In genomic region chr20:58219342-58219700, GRCh38 we compare ENCODE assay signal across 17 cellular contexts. TPM values are rescaled to one million over a fixed set of nuclear protein-coding genes. Genes with fewer than 3 reads are reported as not detected.
DNase-seq lines count a peak whose midpoint lies in the region; ATAC-seq, FAIRE-seq and TF ChIP-seq lines count a peak whose summit lies in the region.
"Had no signal": no experiment of that assay in that cellular context is flagged by ENCODE, and none has a peak within 500 bp of the region (broad histone marks: within the 10 kb centered on the region; RNA-seq: fewer than 3 reads in every experiment).

No MANE protein-coding gene starts in this region.

- DNase-seq in HepG2 (ENCODE audit: low spot score) (no peak), right lobe of liver (no peak), PC-9 (peak; percentile 26 to 75), cardiac fibroblast (ENCODE audit: low read depth in 2 of 2) (peak; percentile 24 to 78), Ammon's horn (ENCODE audit: low spot score) (no peak), OCI-M2 (lab: John Stamatoyannopoulos, UW; ENCODE audit: unreplicated experiment) (no peak)
- DNase-seq in activated T-cell treated with anti-CD3 and anti-CD28 coated beads, Interleukin-2, amount 50 U/mL, for 1 hour = no peak
- DNase-seq: KG1; mesendoderm; stimulated activated CD4-positive, alpha-beta T cell treated with anti-CD3 and anti-CD28 coated beads, Interleukin-2, amount 100 ng/mL, for 48 hours had no signal

- no peaks in the 10 kb centered on the region for H3K4me1 ChIP-seq in HepG2 (ENCODE audit: insufficient read depth, low read length)
- H3K4me1 ChIP-seq in right lobe of liver = peaks cover 0 to 4% (median 0%) of the 10 kb centered on the region in 4 donors
- 0 out of 2 replicates have a peak, but pooled peaks cover 6% of the 10 kb centered on the region for H3K4me1 ChIP-seq in PC-9 (replicated peaks; ENCODE audit: insufficient read depth)
- H3K4me1 ChIP-seq in skeletal muscle satellite cell (ENCODE audit: control insufficient read depth, insufficient read depth, low read length) = peaks cover 9% of the 10 kb centered on the region

- no peak for TF ChIP-seq RAD21 in HepG2 (CRISPR knock-in tag; IDR thresholded peaks at IDR 0.05)

- BruUV-seq in HepG2 (replicated peaks; lab: Mats Ljungman, UMichigan) = no TSS peak
- BruUV-seq in PC-9 (replicated peaks; lab: Mats Ljungman, UMichigan) = no TSS peak

- H3F3A ChIP-seq in PC-9 (ENCODE audit: insufficient read depth, low read depth) = peaks cover 9% of the 10 kb centered on the region; the same call in 1 of the 2 replicates

- H3K9me3 ChIP-seq in HepG2 (ENCODE audit: low read length) = peaks cover 19% of the 10 kb centered on the region
- H3K9me3 ChIP-seq in right lobe of liver = no peaks in the 10 kb centered on the region
- no peaks in the 10 kb centered on the region for H3K9me3 ChIP-seq in PC-9 (ENCODE audit: insufficient read depth, low read depth)
- H3K9me3 ChIP-seq in skeletal muscle satellite cell (replicated peaks; ENCODE audit: low read length) = no peaks in the 10 kb centered on the region

- H3K9ac ChIP-seq in HepG2 (ENCODE audit: insufficient read depth, low read depth, low read length) (no peak overlapping the region), skeletal muscle satellite cell (ENCODE audit: low read depth, low read length) (no peak overlapping the region)

- 15% methylated on average over 4 of the region's 4 CpGs for WGBS in HepG2 (ENCODE audit: low lambda C conversion rate)
- 64% methylated on average over 4 of the region's 4 CpGs for WGBS in right lobe of liver (ENCODE audit: insufficient coverage, low coverage, low lambda C conversion rate, missing lambda C conversion rate)

- no peak for FAIRE-seq in HepG2 (lab: Jason Lieb, UNC)
- FAIRE-seq: G401.6 had no signal

- H4K20me1 ChIP-seq in HepG2 (ENCODE audit: insufficient read depth, low read length) (no peaks in the 10 kb centered on the region), PC-9 (ENCODE audit: insufficient read depth) (no peaks in the 10 kb centered on the region)

- TF ChIP-seq POLR2A in HepG2 (IDR thresholded peaks at IDR 0.05; ENCODE audit: insufficient read depth in 1 of 2, low read depth in 2 of 2, low read length in 2 of 2) (no peak), right lobe of liver (IDR thresholded peaks at IDR 0.05) (no peak)

- H2AFZ ChIP-seq in HepG2 (ENCODE audit: low read length) (no peak overlapping the region), PC-9 (0 out of 2 replicates have a peak overlapping the region, but pooled peaks have one; percentile 2)

- H3K27me3 ChIP-seq in HepG2 (ENCODE audit: control insufficient read depth in 1 of 2, insufficient read depth in 2 of 2, low read length in 2 of 2) = peaks cover 14 to 52% of the 10 kb centered on the region in 2 experiments; a peak in 4 of 5 replicates
- peaks cover 0 to 5% of the 10 kb centered on the region in 2 donors for H3K27me3 ChIP-seq in right lobe of liver
- H3K27me3 ChIP-seq in PC-9 (ENCODE audit: insufficient read depth, low read depth) = no peaks in the 10 kb centered on the region
- H3K27me3 ChIP-seq in skeletal muscle satellite cell (ENCODE audit: control insufficient read depth, insufficient read depth, low read length) = peaks cover 51% of the 10 kb centered on the region

- H3K4me3 ChIP-seq in HepG2 (replicated peaks in 1 of 3; ENCODE audit: insufficient read depth in 1 of 3, low read depth in 2 of 3, low read length in 3 of 3) = no peak overlapping the region
- no peak overlapping the region for H3K4me3 ChIP-seq in right lobe of liver
- peak overlapping the region; percentile 24; the same call in 1 of the 2 replicates for H3K4me3 ChIP-seq in PC-9
- H3K4me3 ChIP-seq in cardiac fibroblast (replicated peaks in 1 of 2; ENCODE audit: low read depth in 2 of 2, low read length in 2 of 2) = no peak overlapping the region
- H3K4me3 ChIP-seq in skeletal muscle satellite cell (ENCODE audit: low read length) = peak overlapping the region; percentile 42

- H3K4me2 ChIP-seq in HepG2 (ENCODE audit: low read depth, low read length) (no peak overlapping the region), PC-9 (peak overlapping the region; percentile 69), skeletal muscle satellite cell (ENCODE audit: low read length) (peak overlapping the region; percentile 74)

- no peak overlapping the region for H3K27ac ChIP-seq in HepG2 (ENCODE audit: extremely low read length, insufficient read depth, low read length)
- no peak overlapping the region for H3K27ac ChIP-seq in right lobe of liver
- no peak overlapping the region for H3K27ac ChIP-seq in PC-9

- no peaks in the 10 kb centered on the region for H3K9me2 ChIP-seq in PC-9 (ENCODE audit: insufficient read depth)

- ATAC-seq in HepG2 = no peak
- no peak for ATAC-seq in right lobe of liver
- ATAC-seq: activated naive CD4-positive, alpha-beta T cell treated with anti-CD3 and anti-CD28 coated beads, Interleukin-2, amount 50 U/mL, for 72 hours; esophagus mucosa; stimulated activated memory B cell treated with anti-CD40 and anti-IgM and Interleukin-4, amounts not matched to agents 10 μg/mL and 1 μg/mL and 100 μg/mL, for 72 hours had no signal

- H3K79me2 ChIP-seq in HepG2 (ENCODE audit: insufficient read depth, low read length) = no peaks in the 10 kb centered on the region
- H3K79me2 ChIP-seq in PC-9 (ENCODE audit: low read depth) = no peaks in the 10 kb centered on the region

- POLR2A ChIA-PET in HepG2 (lab: Yijun Ruan, JAX) (no interaction called here), PC-9 (lab: Charles Lee; ENCODE audit: unreplicated experiment) (no interaction called here)

- TF ChIP-seq CTCF in HepG2 (CRISPR knock-in tag; IDR thresholded peaks at IDR 0.05) (no peak), right lobe of liver (IDR thresholded peaks at IDR 0.05) (no peak), PC-9 (conservative IDR thresholded peaks at IDR 0.05) (peak; percentile 49; the same call in 1 of the 2 replicates), cardiac fibroblast (IDR thresholded peaks at IDR 0.05; ENCODE audit: low read depth, low read length) (no peak)

- H3K36me3 ChIP-seq in HepG2 (replicated peaks in 1 of 2; ENCODE audit: control insufficient read depth in 1 of 2, insufficient read depth in 2 of 2, low read length in 2 of 2) = no peaks in the 10 kb centered on the region
- no peaks in the 10 kb centered on the region for H3K36me3 ChIP-seq in right lobe of liver
- no peaks in the 10 kb centered on the region for H3K36me3 ChIP-seq in PC-9 (ENCODE audit: low read depth)
- H3K36me3 ChIP-seq in skeletal muscle satellite cell (ENCODE audit: insufficient read depth, low read length) = no peaks in the 10 kb centered on the region

- intact Hi-C loops in HepG2 (cut with micrococcal nuclease; ENCODE audit: unreplicated experiment) (no loop called here), right lobe of liver (cut with DNase I) (loop anchor here in 1 of 2 donors (10.0 kb wide), 1 partner anchor 705 kb away; no protein-coding TSS in a partner anchor), PC-9 (cut with micrococcal nuclease; ENCODE audit: unreplicated experiment) (no loop called here)

- TF ChIP-seq EP300 in HepG2 (IDR thresholded peaks at IDR 0.05; ENCODE audit: low read depth in 2 of 2, low read length in 2 of 2) (no peak), HepG2 (CRISPR knock-in tag; IDR thresholded peaks at IDR 0.05; ENCODE audit: borderline replicate concordance) (no peak)

- CTCF ChIA-PET in HepG2 (lab: Yijun Ruan, JAX; ENCODE audit: low intra/inter-chr PET ratio, low total read pairs) (no interaction called here), PC-9 (lab: Charles Lee) (interaction anchor here (0.6 kb wide), 1 partner anchor 619 kb away, joined by 5 read pairs; no protein-coding TSS in a partner anchor)

- in situ Hi-C loops in HepG2 (cut with HindIII; ENCODE audit: extremely low pct_ligation_motif_present, low pct_unique_long_range_greater_than_20kb) = loop anchor here (25.0 kb wide), 1 partner anchor 832 kb away; the partner anchor contains the start of gene RBM38

TF ChIP-seq in HepG2, 621 proteins besides CTCF, POLR2A, EP300 and RAD21:
- peak; percentile 63; the same call in 1 of the 2 replicates for TF ChIP-seq CEBPB (IDR thresholded peaks at IDR 0.05; ENCODE audit: borderline replicate concordance, low read depth, low read length)
- TF ChIP-seq ELF3 (CRISPR knock-in tag; IDR thresholded peaks at IDR 0.05) = no peak
- peak; percentile 28; the same call in 1 of the 2 replicates for TF ChIP-seq CREB1 (IDR thresholded peaks at IDR 0.05)
- no peak for TF ChIP-seq CREB1 (CRISPR knock-in tag; IDR thresholded peaks at IDR 0.05)
- TF ChIP-seq ATF7 (IDR thresholded peaks at IDR 0.05) = peak; percentile 67
- no peak for TF ChIP-seq ATF7 (CRISPR knock-in tag; IDR thresholded peaks at IDR 0.05)

RNA-seq across cellular contexts. Expression of gene ANKRD60, which starts 9.1 kb away (rescaled TPM):
- total RNA-seq in HepG2 (2016; rRNA removed; fragmentation: Illumina TruSeq; extraction: Trizol) (not detected in 2 replicates), right lobe of liver (not detected), PC-9 (2021) (not detected in 2 replicates)
- not detected in 2 replicates for total RNA-seq in HepG2 (2016; cell fraction: cytosol; rRNA removed; fragmentation: Illumina TruSeq; extraction: Trizol; ENCODE audit: low read depth)
- total RNA-seq in HepG2 (2016; cell fraction: insoluble cytoplasmic fraction; rRNA removed; fragmentation: Illumina TruSeq; extraction: Trizol) = not detected in 2 replicates
- not detected in 2 replicates for total RNA-seq in HepG2 (2016; cell fraction: membrane; rRNA removed; fragmentation: Illumina TruSeq; extraction: Trizol)
- not detected in 2 replicates for total RNA-seq in HepG2 (2016; cell fraction: nucleus; rRNA removed; fragmentation: Illumina TruSeq; extraction: Trizol)
- polyA plus RNA-seq in HepG2 (2011; rRNA removed) = not detected in 2 replicates
- not detected in 2 replicates for polyA plus RNA-seq in HepG2 (2011; cell fraction: cytosol; rRNA removed)
- polyA plus RNA-seq in HepG2 (2011; cell fraction: nucleus; rRNA removed) = not detected in 2 replicates
- polyA plus RNA-seq in HepG2 (2012) = not detected in 2 replicates
- not detected in 2 replicates for polyA plus RNA-seq in HepG2 (2016; cell fraction: cytosol; fragmentation: Illumina TruSeq; extraction: Trizol; ENCODE audit: low read depth)
- not detected in 2 replicates for polyA plus RNA-seq in HepG2 (2016; cell fraction: insoluble cytoplasmic fraction; fragmentation: Illumina TruSeq; extraction: Trizol; ENCODE audit: low read depth)
- not detected in 2 replicates for polyA plus RNA-seq in HepG2 (2016; cell fraction: membrane; fragmentation: Illumina TruSeq; extraction: Trizol; ENCODE audit: low read depth)
- polyA plus RNA-seq in HepG2 (2016; cell fraction: nucleus; fragmentation: Illumina TruSeq; extraction: Trizol; ENCODE audit: insufficient read depth, low read depth) = not detected in 2 replicates
- not detected in 2 replicates for polyA minus RNA-seq in HepG2 (2011; rRNA and poly(A)+ RNA removed; ENCODE audit: low replicate concordance)
- polyA minus RNA-seq in HepG2 (2011; cell fraction: cytosol; rRNA and poly(A)+ RNA removed) = not detected in 2 replicates
- polyA minus RNA-seq in HepG2 (2011; cell fraction: nucleus; rRNA and poly(A)+ RNA removed) = not detected in 2 replicates
- total RNA-seq in skeletal muscle satellite cell (2012; rRNA removed) = not detected in 2 replicates
- total RNA-seq: activated naive CD4-positive, alpha-beta T cell treated with anti-CD3 and anti-CD28 coated beads, Interleukin-2, amount 50 U/mL, for 72 hours; chondrocyte; esophagus mucosa; progenitor cell of endocrine pancreas had no signal

Comparison
In these comparisons a context has a peak if more than half of its experiments do, and no peak if none do; other contexts are left out.
1. DNase-seq: peak in PC-9 (2 of 2) and cardiac fibroblast (2 of 2); none in HepG2 (single experiment), right lobe of liver (0 of 3), Ammon's horn (single experiment), activated T-cell treated with anti-CD3 and anti-CD28 coated beads, Interleukin-2, amount 50 U/mL, for 1 hour (single experiment) and OCI-M2 (single experiment).
2. H3K4me3 ChIP-seq: peak in PC-9 (single experiment) and skeletal muscle satellite cell (single experiment); none in HepG2 (0 of 3), right lobe of liver (0 of 3) and cardiac fibroblast (0 of 2).